12 cellular contexts compared by ENCODE assay signal in genomic region chr7:141593134-141593533, GRCh38. TPM values are rescaled to one million over a fixed set of nuclear protein-coding genes. Genes with fewer than 3 reads are reported as not detected.
DNase-seq lines count a peak whose midpoint lies in the region; ATAC-seq and TF ChIP-seq lines count a peak whose summit lies in the region.
"Had no signal": no experiment of that assay in that cellular context is flagged by ENCODE, and none has a peak within 500 bp of the region (broad histone marks: within the 10 kb centered on the region; RNA-seq: fewer than 3 reads in every experiment).

No MANE protein-coding gene starts in this region.

- H3K4me2 ChIP-seq in IMR-90 (ENCODE audit: low read depth, low read length), result no peak overlapping the region

- H4K8ac ChIP-seq in IMR-90 (ENCODE audit: low read depth in 2 of 2, low read length in 2 of 2), result no peak overlapping the region

- H2AK5ac ChIP-seq in IMR-90 (ENCODE audit: low read depth, low read length), result no peak overlapping the region

- peak overlapping the region; percentile 12 for H3K27ac Mint-ChIP-seq in osteocyte (ENCODE audit: unreplicated experiment)

- H3K14ac ChIP-seq in IMR-90 (replicated peaks; ENCODE audit: low read depth, low read length), result no peak overlapping the region

- H3K56ac ChIP-seq in IMR-90 (ENCODE audit: extremely low read depth, insufficient read depth, low read length), result no peak overlapping the region

- no peaks in the 10 kb centered on the region for H3K9me3 Mint-ChIP-seq in osteocyte (ENCODE audit: unreplicated experiment)

- no peaks in the 10 kb centered on the region for H3K9me3 ChIP-seq in IMR-90 (ENCODE audit: control insufficient read depth, insufficient read depth, low read length)
- H3K9me3 ChIP-seq: body of pancreas, neutrophil had no signal

- dilution Hi-C loops in IMR-90 (cut with HindIII; ENCODE audit: low sequenced_read_pairs, unreplicated experiment), result no loop called here

- peaks cover 5% of the 10 kb centered on the region for H3K9me1 ChIP-seq in IMR-90 (ENCODE audit: insufficient read depth, low read length)

- H2BK5ac ChIP-seq in IMR-90 (ENCODE audit: low read depth, low read length, poor library complexity, severe bottlenecking), result no peak overlapping the region

- no peaks in the 10 kb centered on the region for H3K27me3 Mint-ChIP-seq in osteocyte (ENCODE audit: unreplicated experiment)

- 0 out of 2 replicates have a peak, but pooled peaks cover 2% of the 10 kb centered on the region for H3K4me1 ChIP-seq in IMR-90 (ENCODE audit: control insufficient read depth, insufficient read depth, low read length)
- H3K4me1 ChIP-seq: body of pancreas had no signal

- H2AFZ ChIP-seq in IMR-90 (replicated peaks; ENCODE audit: low read length, poor library complexity), result no peak overlapping the region

- in situ Hi-C loops in IMR-90 (cut with MboI; ENCODE audit: low sequenced_read_pairs), result no loop called here

- no peak overlapping the region for H3K18ac ChIP-seq in IMR-90 (ENCODE audit: low read depth, low read length)

- H3K4me1 Mint-ChIP-seq in osteocyte (ENCODE audit: unreplicated experiment), result peaks cover 7% of the 10 kb centered on the region

- no CpG with 5 or more reads among the region's 2 CpGs for WGBS in IMR-90 (ENCODE audit: extremely low coverage in 2 of 2, insufficient read length in 1 of 2), 2 experiments

- H3K27me3 ChIP-seq in IMR-90 (ENCODE audit: control insufficient read depth, insufficient read depth, low read length) (no peaks in the 10 kb centered on the region), H7 (ENCODE audit: control insufficient read depth, insufficient read depth, low read length) (no peaks in the 10 kb centered on the region)
- H3K27me3 ChIP-seq: body of pancreas, neutrophil had no signal

- TF ChIP-seq POLR2A in IMR-90 (IDR thresholded peaks at IDR 0.05; ENCODE audit: low read depth, low read length), result no peak

- no peaks in the 10 kb centered on the region for H4K20me1 ChIP-seq in IMR-90 (ENCODE audit: insufficient read depth, low read length)

- no peak for TF ChIP-seq RAD21 in IMR-90 (IDR thresholded peaks at IDR 0.05; ENCODE audit: low read length)

- ATAC-seq in GM18520 (IDR thresholded peaks at IDR 0.05; ENCODE audit: unreplicated experiment) (peak; percentile 36), IMR-90 (ENCODE audit: low read depth) (peak; percentile 99)
- ATAC-seq: body of pancreas had no signal

- CTCF ChIA-PET in IMR-90 (lab: Yijun Ruan, JAX), result interaction anchor here (0.7 kb wide), 1 partner anchor 26 kb away, joined by 4 read pairs; no protein-coding TSS in a partner anchor

- no peak overlapping the region for H2BK120ac ChIP-seq in IMR-90 (ENCODE audit: low read depth, low read length)

- no peak overlapping the region for H3K4ac ChIP-seq in IMR-90 (ENCODE audit: low read depth, low read length)

- POLR2A ChIA-PET in IMR-90 (lab: Charles Lee; ENCODE audit: unreplicated experiment), result no interaction called here

- no peak overlapping the region for H3K9ac ChIP-seq in IMR-90 (ENCODE audit: low read depth, low read length)

- peaks cover 4 to 11% of the 10 kb centered on the region in 2 experiments; a peak in 3 of 4 replicates for H3K79me1 ChIP-seq in IMR-90 (ENCODE audit: low read depth in 1 of 2, low read length in 2 of 2)

- intact Hi-C loops in IMR-90 (cut with micrococcal nuclease), result no loop called here

- H2BK15ac ChIP-seq in IMR-90 (ENCODE audit: low read depth, low read length), result no peak overlapping the region

- TF ChIP-seq CTCF in IMR-90 (conservative IDR thresholded peaks at IDR 0.05; ENCODE audit: low read depth, low read length) (no peak), cardiac fibroblast (IDR thresholded peaks at IDR 0.05; ENCODE audit: low read depth, low read length) (no peak), osteocyte (IDR thresholded peaks at IDR 0.05) (no peak)

- no peak overlapping the region for H3K4me3 Mint-ChIP-seq in osteocyte (ENCODE audit: unreplicated experiment)

- H3K27ac ChIP-seq in IMR-90 (ENCODE audit: insufficient read depth, low read length), result no peak overlapping the region
- H3K27ac ChIP-seq: body of pancreas, neutrophil had no signal

- no peak overlapping the region for H2BK20ac ChIP-seq in IMR-90 (ENCODE audit: low read depth, low read length)

- H3K36me3 ChIP-seq in IMR-90 (ENCODE audit: control insufficient read depth, insufficient read depth, low read length), result no peaks in the 10 kb centered on the region; the same call in 1 of the 2 replicates
- H3K36me3 ChIP-seq in H7 (replicated peaks; ENCODE audit: control insufficient read depth, insufficient read depth, low read length), result 0 out of 2 replicates have a peak, but pooled peaks cover 2% of the 10 kb centered on the region
- H3K36me3 ChIP-seq: neutrophil had no signal

- peaks cover 11% of the 10 kb centered on the region for H3K36me3 Mint-ChIP-seq in osteocyte (ENCODE audit: unreplicated experiment)

- H4K5ac ChIP-seq in IMR-90 (ENCODE audit: low read depth, low read length), result no peak overlapping the region

- H3K23ac ChIP-seq in IMR-90 (ENCODE audit: low read depth, low read length), result no peak overlapping the region

- BruUV-seq in IMR-90 (replicated peaks; lab: Mats Ljungman, UMichigan), result no TSS peak

- H2AK9ac ChIP-seq in IMR-90 (replicated peaks; ENCODE audit: low read depth, low read length, poor library complexity), result no peak overlapping the region

- DNase-seq in IMR-90 (peak; percentile 91), cardiac fibroblast (ENCODE audit: low read depth in 2 of 2) (peak; percentile 76 to 80), osteocyte (ENCODE audit: extremely low spot score, unreplicated experiment) (no peak), H7 (no peak), SKM-1 (lab: John Stamatoyannopoulos, UW; ENCODE audit: unreplicated experiment) (no peak)
- DNase-seq in stimulated activated CD4-positive, alpha-beta T cell treated with anti-CD3 and anti-CD28 coated beads, Interleukin-1b, Interleukin-23, amount 100 ng/mL, for 48 hours, result no peak
- DNase-seq in activated CD4-positive, alpha-beta T cell treated with anti-CD3 and anti-CD28 coated beads, Interleukin-2, amount 50 U/mL, for 48 hours, result no peak
- DNase-seq: activated CD4-positive, CD25-positive, alpha-beta regulatory T cell; body of pancreas; KG1 had no signal

- H4K91ac ChIP-seq in IMR-90 (ENCODE audit: insufficient read depth, low read depth, low read length), result no peak overlapping the region

- H3K4me3 ChIP-seq in IMR-90 (ENCODE audit: insufficient read depth, low read depth, low read length) (no peak overlapping the region), cardiac fibroblast (replicated peaks in 1 of 2; ENCODE audit: low read depth in 2 of 2, low read length in 2 of 2) (no peak overlapping the region), H7 (ENCODE audit: insufficient read depth, low read depth, low read length) (no peak overlapping the region)
- H3K4me3 ChIP-seq: body of pancreas had no signal

TF ChIP-seq in IMR-90, 13 proteins besides CTCF, POLR2A, EP300 and RAD21:
- TF ChIP-seq FOS (IDR thresholded peaks at IDR 0.05; ENCODE audit: low read depth, low read length) (peak; percentile 57; the same call in 1 of the 2 replicates), MXI1 (IDR thresholded peaks at IDR 0.05; ENCODE audit: borderline replicate concordance, low read depth, low read length) (no peak), NFE2L2 (IDR thresholded peaks at IDR 0.05; ENCODE audit: low read depth, low read length) (peak; percentile 35; the same call in 1 of the 2 replicates)
TF ChIP-seq in IMR-90: peak in this region for 2.

RNA-seq across cellular contexts. Expression of gene AGK, which starts 41.9 kb away (rescaled TPM):
- total RNA-seq in IMR-90 (2012; rRNA removed) (37.3 and 37.5 TPM in 2 replicates), osteocyte (24.8 and 27.8 TPM in 2 replicates)
- polyA plus RNA-seq in IMR-90 (2012; rRNA removed), result 35.5 and 36.1 TPM in 2 replicates
- 10.0 and 20.5 TPM in 2 replicates for polyA plus RNA-seq in IMR-90 (2012; cell fraction: cytosol; rRNA removed)
- 16.0 and 42.4 TPM in 2 replicates for polyA plus RNA-seq in IMR-90 (2012; cell fraction: nucleus; rRNA removed; ENCODE audit: low replicate concordance)
- 49.1 and 59.9 TPM in 2 replicates for total RNA-seq in H7 (2014; rRNA removed; shearing (Covaris generic))

Comparison
In these comparisons a context has a peak if more than half of its experiments do, and no peak if none do; other contexts are left out.
1. DNase-seq: peak in IMR-90 (single experiment) and cardiac fibroblast (2 of 2); none in osteocyte (single experiment), stimulated activated CD4-positive, alpha-beta T cell treated with anti-CD3 and anti-CD28 coated beads, Interleukin-1b, Interleukin-23, amount 100 ng/mL, for 48 hours (single experiment), H7 (single experiment), SKM-1 (single experiment) and activated CD4-positive, alpha-beta T cell treated with anti-CD3 and anti-CD28 coated beads, Interleukin-2, amount 50 U/mL, for 48 hours (0 of 2).